In genomic region chr1:175576870-175577269, GRCh38 we compare ENCODE assay signal across 15 cellular contexts.
DNase-seq lines count a peak whose midpoint lies in the region; ATAC-seq and TF ChIP-seq lines count a peak whose summit lies in the region.
"Had no signal": no experiment of that assay in that cellular context is flagged by ENCODE, and none has a peak within 500 bp of the region (broad histone marks: within the 10 kb centered on the region; RNA-seq: fewer than 3 reads in every experiment).

No MANE protein-coding gene starts in this region.

- no peaks in the 10 kb centered on the region for H3K36me3 Mint-ChIP-seq in WTC11
- H3K36me3 Mint-ChIP-seq in naive thymus-derived CD8-positive, alpha-beta T cell: no peaks in the 10 kb centered on the region
- H3K36me3 Mint-ChIP-seq: CD14-positive monocyte; CD8-positive, alpha-beta T cell had no signal

- no peak overlapping the region for H3K27ac Mint-ChIP-seq in WTC11
- H3K27ac Mint-ChIP-seq in naive thymus-derived CD8-positive, alpha-beta T cell: no peak overlapping the region
- H3K27ac Mint-ChIP-seq: CD14-positive monocyte; CD8-positive, alpha-beta T cell had no signal

- peak; percentile 17 for DNase-seq in NCI-H2171 treated with DMSO at 0.1 percent for 48 hours (lab: John Stamatoyannopoulos, UW)
- DNase-seq in NCI-H2171 (lab: John Stamatoyannopoulos, UW): no peak
- peak; percentile 72 for DNase-seq in NCI-H524 treated with DMSO at 0.1 percent for 48 hours (lab: John Stamatoyannopoulos, UW)
- DNase-seq in WTC11 (ENCODE audit: low spot score): no peak
- DNase-seq in naive thymus-derived CD8-positive, alpha-beta T cell: no peak
- DNase-seq in NOMO-1 (lab: John Stamatoyannopoulos, UW; ENCODE audit: unreplicated experiment in 2 of 2): no peak
- no peak for DNase-seq in RWPE1 (ENCODE audit: low spot score)
- DNase-seq: CD8-positive, alpha-beta T cell; COR-L47; DMS53; GOT3 had no signal

- H3K9me3 Mint-ChIP-seq in WTC11: no peaks in the 10 kb centered on the region
- H3K9me3 Mint-ChIP-seq in naive thymus-derived CD8-positive, alpha-beta T cell: peaks cover 0 to 3% (median 0%) of the 10 kb centered on the region in 9 donors
- H3K9me3 Mint-ChIP-seq: CD8-positive, alpha-beta T cell had no signal

- TF ChIP-seq CTCF in WTC11 (IDR thresholded peaks at IDR 0.05): no peak
- TF ChIP-seq CTCF in RWPE1 (conservative IDR thresholded peaks at IDR 0.05; ENCODE audit: low read depth): no peak

- H3K27ac ChIP-seq in RWPE1: no peak overlapping the region
- H3K27ac ChIP-seq: 22Rv1 had no signal

- no peak overlapping the region for H3K4me3 Mint-ChIP-seq in WTC11
- H3K4me3 Mint-ChIP-seq in naive thymus-derived CD8-positive, alpha-beta T cell: no peak overlapping the region
- H3K4me3 Mint-ChIP-seq: CD14-positive monocyte; CD8-positive, alpha-beta T cell had no signal

- H3K4me1 Mint-ChIP-seq in WTC11: peaks cover 14% of the 10 kb centered on the region
- no peaks in the 10 kb centered on the region for H3K4me1 Mint-ChIP-seq in naive thymus-derived CD8-positive, alpha-beta T cell
- H3K4me1 Mint-ChIP-seq: CD14-positive monocyte had no signal

- CTCF ChIA-PET in WTC11 (lab: Charles Lee): no interaction called here
- CTCF ChIA-PET in RWPE1 (lab: Yijun Ruan, JAX): no interaction called here

- POLR2A ChIA-PET in WTC11 (lab: Charles Lee): no interaction called here
- POLR2A ChIA-PET in naive thymus-derived CD8-positive, alpha-beta T cell (lab: Charles Lee): no interaction called here
- POLR2A ChIA-PET in RWPE1 (lab: Yijun Ruan, JAX; ENCODE audit: low non-redundant PET): no interaction called here

- ATAC-seq in WTC11 (peak; percentile 73), GM21528 (IDR thresholded peaks at IDR 0.05; ENCODE audit: low FRiP score, unreplicated experiment) (no peak)
- ATAC-seq in naive thymus-derived CD8-positive, alpha-beta T cell: no peak
- ATAC-seq: CD8-positive, alpha-beta T cell; HepG2 had no signal

- H3K27me3 Mint-ChIP-seq in WTC11 (ENCODE audit: low read depth): peaks cover 5% of the 10 kb centered on the region
- peaks cover 3 to 17% (median 9%) of the 10 kb centered on the region in 5 donors for H3K27me3 Mint-ChIP-seq in naive thymus-derived CD8-positive, alpha-beta T cell

TF ChIP-seq in WTC11, 78 proteins besides CTCF, POLR2A, EP300 and RAD21:
- TF ChIP-seq GRHL2 (CRISPR knock-in tag; IDR thresholded peaks at IDR 0.05; ENCODE audit: insufficient replicate concordance, severe bottlenecking) (no peak), ZNF416 (CRISPR knock-in tag; IDR thresholded peaks at IDR 0.05) (no peak), AR (CRISPR knock-in tag; IDR thresholded peaks at IDR 0.05) (no peak), ELF4 (CRISPR knock-in tag; IDR thresholded peaks at IDR 0.05; ENCODE audit: low read depth) (no peak), ZNF138 (CRISPR knock-in tag; conservative IDR thresholded peaks at IDR 0.05) (no peak), ATF2 (CRISPR knock-in tag; IDR thresholded peaks at IDR 0.05; ENCODE audit: borderline replicate concordance, low read depth) (no peak)
- TF ChIP-seq, protein P1, sequence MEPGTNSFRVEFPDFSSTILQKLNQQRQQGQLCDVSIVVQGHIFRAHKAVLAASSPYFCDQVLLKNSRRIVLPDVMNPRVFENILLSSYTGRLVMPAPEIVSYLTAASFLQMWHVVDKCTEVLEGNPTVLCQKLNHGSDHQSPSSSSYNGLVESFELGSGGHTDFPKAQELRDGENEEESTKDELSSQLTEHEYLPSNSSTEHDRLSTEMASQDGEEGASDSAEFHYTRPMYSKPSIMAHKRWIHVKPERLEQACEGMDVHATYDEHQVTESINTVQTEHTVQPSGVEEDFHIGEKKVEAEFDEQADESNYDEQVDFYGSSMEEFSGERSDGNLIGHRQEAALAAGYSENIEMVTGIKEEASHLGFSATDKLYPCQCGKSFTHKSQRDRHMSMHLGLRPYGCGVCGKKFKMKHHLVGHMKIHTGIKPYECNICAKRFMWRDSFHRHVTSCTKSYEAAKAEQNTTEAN (CRISPR knock-in tag; IDR thresholded peaks at IDR 0.05): no peak
- TF ChIP-seq, protein P2, sequence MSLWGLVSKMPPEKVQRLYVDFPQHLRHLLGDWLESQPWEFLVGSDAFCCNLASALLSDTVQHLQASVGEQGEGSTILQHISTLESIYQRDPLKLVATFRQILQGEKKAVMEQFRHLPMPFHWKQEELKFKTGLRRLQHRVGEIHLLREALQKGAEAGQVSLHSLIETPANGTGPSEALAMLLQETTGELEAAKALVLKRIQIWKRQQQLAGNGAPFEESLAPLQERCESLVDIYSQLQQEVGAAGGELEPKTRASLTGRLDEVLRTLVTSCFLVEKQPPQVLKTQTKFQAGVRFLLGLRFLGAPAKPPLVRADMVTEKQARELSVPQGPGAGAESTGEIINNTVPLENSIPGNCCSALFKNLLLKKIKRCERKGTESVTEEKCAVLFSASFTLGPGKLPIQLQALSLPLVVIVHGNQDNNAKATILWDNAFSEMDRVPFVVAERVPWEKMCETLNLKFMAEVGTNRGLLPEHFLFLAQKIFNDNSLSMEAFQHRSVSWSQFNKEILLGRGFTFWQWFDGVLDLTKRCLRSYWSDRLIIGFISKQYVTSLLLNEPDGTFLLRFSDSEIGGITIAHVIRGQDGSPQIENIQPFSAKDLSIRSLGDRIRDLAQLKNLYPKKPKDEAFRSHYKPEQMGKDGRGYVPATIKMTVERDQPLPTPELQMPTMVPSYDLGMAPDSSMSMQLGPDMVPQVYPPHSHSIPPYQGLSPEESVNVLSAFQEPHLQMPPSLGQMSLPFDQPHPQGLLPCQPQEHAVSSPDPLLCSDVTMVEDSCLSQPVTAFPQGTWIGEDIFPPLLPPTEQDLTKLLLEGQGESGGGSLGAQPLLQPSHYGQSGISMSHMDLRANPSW (CRISPR knock-in tag; conservative IDR thresholded peaks at IDR 0.05; ENCODE audit: low read depth): no peak
- TF ChIP-seq, protein P3, sequence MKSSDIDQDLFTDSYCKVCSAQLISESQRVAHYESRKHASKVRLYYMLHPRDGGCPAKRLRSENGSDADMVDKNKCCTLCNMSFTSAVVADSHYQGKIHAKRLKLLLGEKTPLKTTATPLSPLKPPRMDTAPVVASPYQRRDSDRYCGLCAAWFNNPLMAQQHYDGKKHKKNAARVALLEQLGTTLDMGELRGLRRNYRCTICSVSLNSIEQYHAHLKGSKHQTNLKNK (CRISPR knock-in tag; IDR thresholded peaks at IDR 0.05): no peak
TF ChIP-seq in WTC11: peak in this region for 0.

Comparison
In these comparisons a context has a peak if more than half of its experiments do, and no peak if none do; other contexts are left out.
1. DNase-seq: peak in NCI-H2171 treated with DMSO at 0.1 percent for 48 hours (single experiment) and NCI-H524 treated with DMSO at 0.1 percent for 48 hours (single experiment); none in NCI-H2171 (single experiment), WTC11 (single experiment), naive thymus-derived CD8-positive, alpha-beta T cell (0 of 10), NOMO-1 (0 of 2) and RWPE1 (single experiment).